ENCODE assay signal across 1 cellular context in the genomic region with DNA sequence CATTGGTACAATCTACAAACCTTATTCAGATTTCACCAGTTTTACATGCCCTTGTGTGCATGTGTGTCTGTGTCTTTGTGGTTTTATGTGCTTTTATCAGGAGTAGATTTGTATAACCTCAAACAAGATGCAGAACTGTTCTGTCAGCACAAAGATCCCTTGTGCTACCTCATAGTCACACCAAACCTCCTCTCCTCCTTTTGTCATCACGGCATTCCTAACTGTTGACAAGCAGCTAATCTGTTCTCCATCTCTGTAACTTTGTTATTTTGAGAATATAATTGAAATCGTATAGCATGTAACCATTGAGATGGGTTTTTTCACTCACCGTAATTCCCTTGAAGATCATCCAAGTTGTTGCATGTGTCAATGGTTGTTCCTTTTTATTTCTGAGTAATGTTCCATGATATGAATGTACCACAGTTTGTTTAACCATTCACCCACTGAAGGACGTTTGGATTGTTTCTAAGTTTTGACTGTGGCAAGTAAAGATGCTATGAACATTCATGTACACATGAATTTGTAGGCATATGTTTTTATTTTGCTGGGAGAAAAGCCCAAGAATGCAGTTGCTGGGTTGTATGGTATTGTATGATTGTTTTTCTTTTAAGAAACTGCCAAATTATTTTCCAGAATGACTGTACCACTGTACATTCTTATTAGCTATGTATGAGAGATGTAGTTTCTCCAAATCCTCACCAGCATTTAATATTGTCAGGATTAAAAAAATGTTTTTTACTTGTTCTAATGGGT.
TF ChIP-seq lines count a peak whose summit lies in the region.

No MANE protein-coding gene starts in this region.

TF ChIP-seq in H1, 55 proteins besides CTCF, POLR2A, EP300 and RAD21 (continued from another document):
- TF ChIP-seq SAP30 (IDR thresholded peaks at IDR 0.05; ENCODE audit: insufficient read depth, insufficient replicate concordance, low read length) (no peak), CTBP2 (IDR thresholded peaks at IDR 0.05; ENCODE audit: borderline replicate concordance, insufficient read depth, insufficient read length, low read length) (no peak), ASH2L (IDR thresholded peaks at IDR 0.05; ENCODE audit: low read length) (no peak), SIX5 (IDR thresholded peaks at IDR 0.05; ENCODE audit: low read depth, low read length) (no peak), HDAC2 (IDR thresholded peaks at IDR 0.05; ENCODE audit: borderline replicate concordance in 1 of 2, low read depth in 2 of 2, low read length in 2 of 2) (no peak), CHD1 (IDR thresholded peaks at IDR 0.05; ENCODE audit: low read depth, low read length) (no peak), NRF1 (IDR thresholded peaks at IDR 0.05; ENCODE audit: low read depth, low read length) (no peak), EGR1 (IDR thresholded peaks at IDR 0.05; ENCODE audit: borderline replicate concordance, low read depth, low read length) (no peak), TAF7 (optimal IDR thresholded peaks at IDR 0.05; ENCODE audit: borderline replicate concordance, low read depth, low read length) (no peak), RFX5 (IDR thresholded peaks at IDR 0.05; ENCODE audit: borderline replicate concordance, low read depth, low read length) (no peak)
- TF ChIP-seq, protein P1, sequence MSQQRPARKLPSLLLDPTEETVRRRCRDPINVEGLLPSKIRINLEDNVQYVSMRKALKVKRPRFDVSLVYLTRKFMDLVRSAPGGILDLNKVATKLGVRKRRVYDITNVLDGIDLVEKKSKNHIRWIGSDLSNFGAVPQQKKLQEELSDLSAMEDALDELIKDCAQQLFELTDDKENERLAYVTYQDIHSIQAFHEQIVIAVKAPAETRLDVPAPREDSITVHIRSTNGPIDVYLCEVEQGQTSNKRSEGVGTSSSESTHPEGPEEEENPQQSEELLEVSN (IDR thresholded peaks at IDR 0.05): no peak
- TF ChIP-seq, protein P2, sequence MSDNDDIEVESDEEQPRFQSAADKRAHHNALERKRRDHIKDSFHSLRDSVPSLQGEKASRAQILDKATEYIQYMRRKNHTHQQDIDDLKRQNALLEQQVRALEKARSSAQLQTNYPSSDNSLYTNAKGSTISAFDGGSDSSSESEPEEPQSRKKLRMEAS (IDR thresholded peaks at IDR 0.05): no peak
